In the genomic region with DNA sequence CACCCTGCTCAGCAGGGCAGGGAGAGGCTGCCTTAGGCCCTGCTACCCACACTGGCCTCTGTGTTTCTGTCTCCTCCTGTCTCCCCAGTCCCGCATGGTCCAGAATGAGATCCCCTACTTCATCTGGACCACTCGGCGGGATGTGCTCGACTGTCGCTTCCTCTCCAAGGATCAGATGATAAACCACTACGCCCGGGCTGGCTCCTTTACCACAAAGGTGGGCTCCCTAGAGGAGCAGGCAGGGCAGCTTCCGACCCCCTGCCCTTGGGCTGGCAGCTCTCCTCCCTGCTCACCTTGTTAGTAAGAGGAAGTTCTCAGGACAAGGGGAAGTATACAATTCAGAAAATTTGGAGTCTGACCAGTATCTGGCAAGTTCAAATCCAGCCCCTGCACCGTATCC, we compare ENCODE assay signal across 23 cellular contexts.
"Had no signal": no experiment of that assay in that cellular context is flagged by ENCODE, and none has a peak within 500 bp of the region (broad histone marks: within the 10 kb centered on the region; RNA-seq: fewer than 3 reads in every experiment).

No MANE protein-coding gene starts in this region.

- DNase-seq: effector memory CD8-positive, alpha-beta T cell; gastrocnemius medialis; heart right ventricle; hypothalamus; islet precursor cell; natural killer cell; psoas muscle; retina; sigmoid colon; stimulated activated CD4-positive, alpha-beta T cell treated with anti-CD3 and anti-CD28 coated beads, Interleukin-2, amount 100 ng/mL, for 24 hours; stimulated activated CD4-positive, alpha-beta T cell treated with anti-CD3 and anti-CD28 coated beads, Interleukin-4, amount 100 ng/mL, for 4 hours; stimulated activated naive CD8-positive, alpha-beta T cell treated with anti-CD3 and anti-CD28 coated beads, Interleukin-15, Interleukin-2, amounts not matched to agents 100 U/mL and 50 U/mL, for 24 hours; thyroid gland; uterus had no signal

- H3K4me2 ChIP-seq: neural progenitor cell had no signal

- H3K27ac ChIP-seq: epithelial cell of prostate, esophagus muscularis mucosa, gastrocnemius medialis, heart right ventricle, neural progenitor cell, psoas muscle, sigmoid colon, skin epidermis, suprapubic skin, thyroid gland, uterus had no signal

- H3K4me3 Mint-ChIP-seq: dendritic cell treated with granulocyte-macrophage colony-stimulating factor and Interleukin-4, amounts not matched to agents 40 ng/mL and 50 ng/mL, for 4 days; effector memory CD8-positive, alpha-beta T cell; mesothelial cell of epicardium; natural killer cell; neural progenitor cell; type B pancreatic cell had no signal

- ATAC-seq: effector memory CD8-positive, alpha-beta T cell; gastrocnemius medialis; left lobe of liver; natural killer cell; psoas muscle; stimulated activated naive CD8-positive, alpha-beta T cell treated with anti-CD3 and anti-CD28 coated beads, Interleukin-15, Interleukin-2, amounts not matched to agents 100 U/mL and 50 U/mL, for 24 hours had no signal

- H3K9me3 Mint-ChIP-seq: dendritic cell treated with granulocyte-macrophage colony-stimulating factor and Interleukin-4, amounts not matched to agents 40 ng/mL and 50 ng/mL, for 4 days; effector memory CD8-positive, alpha-beta T cell; mesothelial cell of epicardium; natural killer cell; neural progenitor cell; type B pancreatic cell had no signal

- H2AFZ ChIP-seq: neural progenitor cell had no signal

- H3K27me3 ChIP-seq: esophagus muscularis mucosa, gastrocnemius medialis, heart right ventricle, sigmoid colon, suprapubic skin, thyroid gland, uterus had no signal

- H3K27ac Mint-ChIP-seq: dendritic cell treated with granulocyte-macrophage colony-stimulating factor and Interleukin-4, amounts not matched to agents 40 ng/mL and 50 ng/mL, for 4 days; mesothelial cell of epicardium; natural killer cell; neural progenitor cell; type B pancreatic cell had no signal

- H3K36me3 Mint-ChIP-seq: natural killer cell had no signal

- H3K4me3 ChIP-seq: esophagus muscularis mucosa, gastrocnemius medialis, heart right ventricle, neural progenitor cell, psoas muscle, sigmoid colon, skin epidermis, suprapubic skin, thyroid gland, uterus had no signal

- H3K27me3 Mint-ChIP-seq: dendritic cell treated with granulocyte-macrophage colony-stimulating factor and Interleukin-4, amounts not matched to agents 40 ng/mL and 50 ng/mL, for 4 days; effector memory CD8-positive, alpha-beta T cell; type B pancreatic cell had no signal

- H3K4me1 ChIP-seq: neural progenitor cell had no signal

- H3K9ac ChIP-seq: neural progenitor cell had no signal

- H3K36me3 ChIP-seq: gastrocnemius medialis, neural progenitor cell, thyroid gland, uterus had no signal

- H3K9me3 ChIP-seq: esophagus muscularis mucosa, gastrocnemius medialis, heart right ventricle, psoas muscle, sigmoid colon, suprapubic skin, thyroid gland, uterus had no signal
